Comparison of ENCODE assay signal across 2 cellular contexts in genomic region chr15:52214553-52214952, GRCh38.
TF ChIP-seq lines count a peak whose summit lies in the region.

No MANE protein-coding gene starts in this region.

TF ChIP-seq in HepG2, 621 proteins besides CTCF, POLR2A, EP300 and RAD21 (continues in another document):
- TF ChIP-seq ZNF556 (CRISPR knock-in tag; IDR thresholded peaks at IDR 0.05; ENCODE audit: borderline replicate concordance) (no peak), ZBTB8A (CRISPR knock-in tag; IDR thresholded peaks at IDR 0.05; ENCODE audit: borderline replicate concordance, low read depth) (no peak), TAF1 (CRISPR knock-in tag; IDR thresholded peaks at IDR 0.05) (no peak), MTERF4 (CRISPR knock-in tag; IDR thresholded peaks at IDR 0.05) (no peak), ZHX2 (IDR thresholded peaks at IDR 0.05; ENCODE audit: low read depth) (no peak), ZHX2 (CRISPR knock-in tag; IDR thresholded peaks at IDR 0.05; ENCODE audit: borderline replicate concordance) (no peak)

TF ChIP-seq in GM12878, 131 proteins besides CTCF, POLR2A, EP300 and RAD21:
- no peak for TF ChIP-seq PAX5 (IDR thresholded peaks at IDR 0.05; ENCODE audit: borderline replicate concordance, low read depth, low read length)
- TF ChIP-seq YBX1 (IDR thresholded peaks at IDR 0.05) = no peak
- no peak for TF ChIP-seq SKIL (IDR thresholded peaks at IDR 0.05; ENCODE audit: low read depth, poor library complexity, severe bottlenecking)
- TF ChIP-seq ZBTB40 (IDR thresholded peaks at IDR 0.05; ENCODE audit: borderline replicate concordance) = peak; percentile 71
